ENCODE assay signal across 1 cellular context in the genomic region with DNA sequence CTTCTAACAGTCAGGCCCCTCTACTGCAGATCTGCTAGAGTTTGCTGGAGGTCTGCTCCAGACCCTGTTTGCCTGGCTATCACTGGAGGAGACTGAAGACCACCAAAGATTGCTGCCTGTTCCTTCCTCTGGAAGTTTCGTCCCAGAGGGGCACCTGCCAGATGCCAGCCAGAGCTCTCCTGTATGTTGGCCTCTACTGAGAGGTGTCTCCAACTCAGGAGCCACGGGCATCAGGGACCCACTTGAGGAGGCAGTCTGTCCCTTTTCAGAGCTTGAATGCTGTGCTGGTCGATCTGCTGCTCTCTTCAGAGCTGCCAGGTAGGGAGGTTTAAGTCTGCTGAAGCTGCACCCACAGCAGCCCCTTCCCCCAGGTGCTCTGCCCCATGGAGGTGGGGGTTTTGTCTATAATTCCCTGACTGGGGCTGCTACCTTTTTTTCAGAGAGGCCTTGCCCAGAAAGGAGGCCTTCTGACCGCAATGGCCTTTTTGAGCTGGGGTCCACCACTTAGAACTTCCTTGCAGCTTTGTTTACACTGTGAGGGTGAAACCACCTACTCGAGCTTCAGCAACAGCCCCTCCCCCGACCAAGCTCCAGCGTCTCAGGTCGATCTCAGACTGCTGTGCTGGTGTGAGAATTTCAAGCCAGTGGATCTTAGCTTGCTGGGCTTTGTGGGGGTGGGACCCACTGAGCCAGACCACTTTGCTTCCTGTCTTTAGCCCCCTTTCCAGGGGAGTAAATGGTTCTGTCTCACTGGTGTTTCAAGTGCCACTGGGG.
TF ChIP-seq lines count a peak whose summit lies in the region.

No MANE protein-coding gene starts in this region.

TF ChIP-seq in GM23338, 12 proteins besides CTCF, POLR2A, EP300 and RAD21 (continued from another document):
- TF ChIP-seq, protein P1, sequence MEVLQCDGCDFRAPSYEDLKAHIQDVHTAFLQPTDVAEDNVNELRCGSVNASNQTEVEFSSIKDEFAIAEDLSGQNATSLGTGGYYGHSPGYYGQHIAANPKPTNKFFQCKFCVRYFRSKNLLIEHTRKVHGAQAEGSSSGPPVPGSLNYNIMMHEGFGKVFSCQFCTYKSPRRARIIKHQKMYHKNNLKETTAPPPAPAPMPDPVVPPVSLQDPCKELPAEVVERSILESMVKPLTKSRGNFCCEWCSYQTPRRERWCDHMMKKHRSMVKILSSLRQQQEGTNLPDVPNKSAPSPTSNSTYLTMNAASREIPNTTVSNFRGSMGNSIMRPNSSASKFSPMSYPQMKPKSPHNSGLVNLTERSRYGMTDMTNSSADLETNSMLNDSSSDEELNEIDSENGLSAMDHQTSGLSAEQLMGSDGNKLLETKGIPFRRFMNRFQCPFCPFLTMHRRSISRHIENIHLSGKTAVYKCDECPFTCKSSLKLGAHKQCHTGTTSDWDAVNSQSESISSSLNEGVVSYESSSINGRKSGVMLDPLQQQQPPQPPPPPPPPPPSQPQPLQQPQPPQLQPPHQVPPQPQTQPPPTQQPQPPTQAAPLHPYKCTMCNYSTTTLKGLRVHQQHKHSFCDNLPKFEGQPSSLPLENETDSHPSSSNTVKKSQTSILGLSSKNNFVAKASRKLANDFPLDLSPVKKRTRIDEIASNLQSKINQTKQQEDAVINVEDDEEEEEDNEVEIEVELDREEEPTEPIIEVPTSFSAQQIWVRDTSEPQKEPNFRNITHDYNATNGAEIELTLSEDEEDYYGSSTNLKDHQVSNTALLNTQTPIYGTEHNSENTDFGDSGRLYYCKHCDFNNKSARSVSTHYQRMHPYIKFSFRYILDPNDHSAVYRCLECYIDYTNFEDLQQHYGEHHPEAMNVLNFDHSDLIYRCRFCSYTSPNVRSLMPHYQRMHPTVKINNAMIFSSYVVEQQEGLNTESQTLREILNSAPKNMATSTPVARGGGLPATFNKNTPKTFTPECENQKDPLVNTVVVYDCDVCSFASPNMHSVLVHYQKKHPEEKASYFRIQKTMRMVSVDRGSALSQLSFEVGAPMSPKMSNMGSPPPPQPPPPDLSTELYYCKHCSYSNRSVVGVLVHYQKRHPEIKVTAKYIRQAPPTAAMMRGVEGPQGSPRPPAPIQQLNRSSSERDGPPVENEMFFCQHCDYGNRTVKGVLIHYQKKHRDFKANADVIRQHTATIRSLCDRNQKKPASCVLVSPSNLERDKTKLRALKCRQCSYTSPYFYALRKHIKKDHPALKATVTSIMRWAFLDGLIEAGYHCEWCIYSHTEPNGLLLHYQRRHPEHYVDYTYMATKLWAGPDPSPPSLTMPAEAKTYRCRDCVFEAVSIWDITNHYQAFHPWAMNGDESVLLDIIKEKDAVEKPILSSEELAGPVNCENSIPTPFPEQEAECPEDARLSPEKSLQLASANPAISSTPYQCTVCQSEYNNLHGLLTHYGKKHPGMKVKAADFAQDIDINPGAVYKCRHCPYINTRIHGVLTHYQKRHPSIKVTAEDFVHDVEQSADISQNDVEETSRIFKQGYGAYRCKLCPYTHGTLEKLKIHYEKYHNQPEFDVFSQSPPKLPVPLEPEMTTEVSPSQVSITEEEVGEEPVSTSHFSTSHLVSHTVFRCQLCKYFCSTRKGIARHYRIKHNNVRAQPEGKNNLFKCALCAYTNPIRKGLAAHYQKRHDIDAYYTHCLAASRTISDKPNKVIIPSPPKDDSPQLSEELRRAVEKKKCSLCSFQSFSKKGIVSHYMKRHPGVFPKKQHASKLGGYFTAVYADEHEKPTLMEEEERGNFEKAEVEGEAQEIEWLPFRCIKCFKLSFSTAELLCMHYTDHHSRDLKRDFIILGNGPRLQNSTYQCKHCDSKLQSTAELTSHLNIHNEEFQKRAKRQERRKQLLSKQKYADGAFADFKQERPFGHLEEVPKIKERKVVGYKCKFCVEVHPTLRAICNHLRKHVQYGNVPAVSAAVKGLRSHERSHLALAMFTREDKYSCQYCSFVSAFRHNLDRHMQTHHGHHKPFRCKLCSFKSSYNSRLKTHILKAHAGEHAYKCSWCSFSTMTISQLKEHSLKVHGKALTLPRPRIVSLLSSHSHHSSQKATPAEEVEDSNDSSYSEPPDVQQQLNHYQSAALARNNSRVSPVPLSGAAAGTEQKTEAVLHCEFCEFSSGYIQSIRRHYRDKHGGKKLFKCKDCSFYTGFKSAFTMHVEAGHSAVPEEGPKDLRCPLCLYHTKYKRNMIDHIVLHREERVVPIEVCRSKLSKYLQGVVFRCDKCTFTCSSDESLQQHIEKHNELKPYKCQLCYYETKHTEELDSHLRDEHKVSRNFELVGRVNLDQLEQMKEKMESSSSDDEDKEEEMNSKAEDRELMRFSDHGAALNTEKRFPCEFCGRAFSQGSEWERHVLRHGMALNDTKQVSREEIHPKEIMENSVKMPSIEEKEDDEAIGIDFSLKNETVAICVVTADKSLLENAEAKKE (CRISPR knock-in tag; IDR thresholded peaks at IDR 0.05): no peak
- TF ChIP-seq STAT1 (IDR thresholded peaks at IDR 0.05; ENCODE audit: unreplicated experiment) (no peak), CREB1 (CRISPR knock-in tag; IDR thresholded peaks at IDR 0.05; ENCODE audit: low read depth) (no peak), POLR2AphosphoS5 (IDR thresholded peaks at IDR 0.05; ENCODE audit: low read depth) (no peak), JUNB (IDR thresholded peaks at IDR 0.05; ENCODE audit: unreplicated experiment) (no peak)
